ENCODE assay signal across 21 cellular contexts in genomic region chr1:33235521-33235920, GRCh38.
"Had no signal": no experiment of that assay in that cellular context is flagged by ENCODE, and none has a peak within 500 bp of the region (broad histone marks: within the 10 kb centered on the region; RNA-seq: fewer than 3 reads in every experiment).

No MANE protein-coding gene starts in this region.

- H3K4me1 ChIP-seq: gastroesophageal sphincter, right lobe of liver, tibial nerve had no signal

- DNase-seq: activated CD4-positive, alpha-beta memory T cell treated with anti-CD3 and anti-CD28 coated beads for 36 hours; activated CD4-positive, alpha-beta T cell treated with anti-CD3 and anti-CD28 coated beads, Interleukin-2, amount 10 ng/mL, durations not matched to agents 24 days and 14 days; activated CD4-positive, CD25-positive, alpha-beta regulatory T cell treated with anti-CD3 and anti-CD28 coated beads, Interleukin-2, amount 50 U/mL, for 72 hours; activated CD8-positive, alpha-beta memory T cell treated with anti-CD3 and anti-CD28 coated beads, Interleukin-2, amount 50 U/mL, for 4 hours; activated gamma-delta T cell treated with Interleukin-2 at 50 U/mL for 16 hours; activated naive CD4-positive, alpha-beta T cell treated with anti-CD3 and anti-CD28 coated beads, Interleukin-2, amount 50 U/mL, for 16 hours; activated T-cell treated with anti-CD3 and anti-CD28 coated beads, Interleukin-2, amount 50 U/mL, for 24 hours; amniotic stem cell; caudate nucleus; cortex of kidney; effector memory CD8-positive, alpha-beta T cell; hypothalamus; left lung; mammary epithelial cell; right lobe of liver; stimulated activated CD4-positive, alpha-beta T cell treated with anti-CD3 and anti-CD28 coated beads, Interleukin-2, amount 100 ng/mL, for 48 hours; stimulated activated naive CD4-positive, alpha-beta T cell treated with Interleukin-2 at 50 U/mL for 16 hours; T-helper 17 cell; T1000 had no signal

- H3K9me3 Mint-ChIP-seq: activated CD4-positive, alpha-beta memory T cell treated with anti-CD3 and anti-CD28 coated beads for 36 hours; activated CD4-positive, alpha-beta T cell treated with anti-CD3 and anti-CD28 coated beads, Interleukin-2, amount 10 ng/mL, durations not matched to agents 24 days and 14 days; activated T-cell treated with anti-CD3 and anti-CD28 coated beads, Interleukin-2, amount 50 U/mL, for 24 hours; effector memory CD8-positive, alpha-beta T cell had no signal

- H3K4me3 Mint-ChIP-seq: activated CD4-positive, alpha-beta memory T cell treated with anti-CD3 and anti-CD28 coated beads for 36 hours; activated CD4-positive, alpha-beta T cell treated with anti-CD3 and anti-CD28 coated beads, Interleukin-2, amount 10 ng/mL, durations not matched to agents 24 days and 14 days; activated T-cell treated with anti-CD3 and anti-CD28 coated beads, Interleukin-2, amount 50 U/mL, for 24 hours; effector memory CD8-positive, alpha-beta T cell; T-helper 17 cell had no signal

- H3K36me3 Mint-ChIP-seq: activated CD4-positive, alpha-beta memory T cell treated with anti-CD3 and anti-CD28 coated beads for 36 hours had no signal

- H3K4me3 ChIP-seq: gastroesophageal sphincter, left lung, right lobe of liver, tibial nerve had no signal

- H3K36me3 ChIP-seq: gastroesophageal sphincter, left lung, right lobe of liver, tibial nerve had no signal

- ATAC-seq: effector memory CD8-positive, alpha-beta T cell; gastroesophageal sphincter; left lung; T-helper 17 cell had no signal

- H3K27me3 ChIP-seq: gastroesophageal sphincter, left lung, right lobe of liver, tibial nerve had no signal

- H3K27ac ChIP-seq: gastroesophageal sphincter, left lung, right lobe of liver, tibial nerve had no signal

- H3K9me3 ChIP-seq: gastroesophageal sphincter, left lung, right lobe of liver, tibial nerve had no signal

- H3K27ac Mint-ChIP-seq: activated CD4-positive, alpha-beta memory T cell treated with anti-CD3 and anti-CD28 coated beads for 36 hours; activated T-cell treated with anti-CD3 and anti-CD28 coated beads, Interleukin-2, amount 50 U/mL, for 24 hours; effector memory CD8-positive, alpha-beta T cell; T-helper 17 cell had no signal
